Comparison of ENCODE assay signal across 10 cellular contexts in genomic region chr5:131272365-131273123, GRCh38. TPM values are rescaled to one million over a fixed set of nuclear protein-coding genes. Genes with fewer than 3 reads are reported as not detected.
DNase-seq lines count a peak whose midpoint lies in the region; ATAC-seq and TF ChIP-seq lines count a peak whose summit lies in the region.
"Had no signal": no experiment of that assay in that cellular context is flagged by ENCODE, and none has a peak within 500 bp of the region (broad histone marks: within the 10 kb centered on the region; RNA-seq: fewer than 3 reads in every experiment).

No MANE protein-coding gene starts in this region.

- no peak for TF ChIP-seq CTCF in CD4-positive, alpha-beta T cell (IDR thresholded peaks at IDR 0.05)
- TF ChIP-seq CTCF in GM13977 (IDR thresholded peaks at IDR 0.05; ENCODE audit: extremely low read depth, insufficient read depth, missing control alignments) = no peak
- no peak for TF ChIP-seq CTCF in colonic mucosa (IDR thresholded peaks at IDR 0.05)

- peaks cover 40% of the 10 kb centered on the region for H3K36me3 Mint-ChIP-seq in CD4-positive, alpha-beta T cell (ENCODE audit: low read depth)

- POLR2A ChIA-PET in CD4-positive, alpha-beta T cell (lab: Charles Lee) = interaction anchor here (0.6 to 16.0 kb wide), 23 partner anchors 5 to 144 kb away, joined by 3 to 395 read pairs (median 4); partner anchors contain the start of genes CDC42SE2 and HINT1

- peak overlapping the region; percentile 87 for H3K27ac ChIP-seq in CD4-positive, alpha-beta T cell (ENCODE audit: low read depth, low read length)
- peak overlapping the region; percentile 39 for H3K27ac ChIP-seq in KOPT-K1 (ENCODE audit: low read depth, low read length, poor library complexity, severe bottlenecking)
- peak overlapping the region; percentile 11 for H3K27ac ChIP-seq in colonic mucosa

- no peaks in the 10 kb centered on the region for H3K27me3 ChIP-seq in CD4-positive, alpha-beta T cell (ENCODE audit: control insufficient read depth, insufficient read depth, low read length)
- no peaks in the 10 kb centered on the region for H3K27me3 ChIP-seq in colonic mucosa

- H3K9me3 ChIP-seq in CD4-positive, alpha-beta T cell (ENCODE audit: control insufficient read depth, low read length) = no peaks in the 10 kb centered on the region
- H3K9me3 ChIP-seq in KOPT-K1 (ENCODE audit: insufficient read depth, low read length, poor library complexity, severe bottlenecking) (no peaks in the 10 kb centered on the region), colonic mucosa (no peaks in the 10 kb centered on the region)

- H3K9ac ChIP-seq in colonic mucosa (ENCODE audit: low read depth in 2 of 2, low read length in 2 of 2) = no peak overlapping the region

- peak; percentile 65 for ATAC-seq in CD4-positive, alpha-beta T cell (ENCODE audit: poor library complexity)
- ATAC-seq: left cardiac atrium had no signal

- no peaks in the 10 kb centered on the region for H3K9me3 Mint-ChIP-seq in CD4-positive, alpha-beta T cell

- H3K4me1 Mint-ChIP-seq in CD4-positive, alpha-beta T cell (ENCODE audit: low read depth) = peaks cover 62% of the 10 kb centered on the region

- no peak for DNase-seq in CD4-positive, alpha-beta T cell
- peak; percentile 51 for DNase-seq in GM13977 (ENCODE audit: low spot score)
- no peak for DNase-seq in colonic mucosa
- DNase-seq in DMS153 treated with DMSO at 0.1 percent for 48 hours (lab: John Stamatoyannopoulos, UW; ENCODE audit: unreplicated experiment) = no peak
- no peak for DNase-seq in KBM-7
- DNase-seq in stimulated activated CD4-positive, alpha-beta T cell treated with anti-CD3 and anti-CD28 coated beads, Interleukin-2, amount 100 ng/mL, for 48 hours = no peak
- no peak for DNase-seq in 8988T
- DNase-seq: left cardiac atrium, NCI-H1417 had no signal

- peak overlapping the region; percentile 85 for H3K27ac Mint-ChIP-seq in CD4-positive, alpha-beta T cell

- H3K36me3 ChIP-seq in KOPT-K1 (ENCODE audit: insufficient read depth, low read length) = 0 out of 2 replicates have a peak, but pooled peaks cover 4% of the 10 kb centered on the region
- no peaks in the 10 kb centered on the region for H3K36me3 ChIP-seq in colonic mucosa

- H3K4me1 ChIP-seq in colonic mucosa = no peaks in the 10 kb centered on the region

- peak overlapping the region; percentile 81 for H3K4me3 Mint-ChIP-seq in CD4-positive, alpha-beta T cell

- no peaks in the 10 kb centered on the region for H3K27me3 Mint-ChIP-seq in CD4-positive, alpha-beta T cell

- in situ Hi-C loops in GM13977 (cut with MboI; ENCODE audit: low pct_unique_long_range_greater_than_20kb, low sequenced_read_pairs, unreplicated experiment) (no loop called here), KBM-7 (cut with MboI; ENCODE audit: low pct_unique_long_range_greater_than_20kb, low sequenced_read_pairs) (no loop called here)

- H3K4me3 ChIP-seq in colonic mucosa = no peak overlapping the region

- intact Hi-C loops in CD4-positive, alpha-beta T cell (cut with DNase I, micrococcal nuclease) = loop anchor here in 1 of 2 experiments (1.0 to 2.0 kb wide), 2 partner anchors 9 to 16 kb away; no protein-coding TSS in a partner anchor
- intact Hi-C loops in colonic mucosa (cut with DNase I) = no loop called here

- CTCF ChIA-PET in CD4-positive, alpha-beta T cell (lab: Charles Lee) = interaction anchor here (0.8 to 1.7 kb wide), 3 partner anchors 9 to 91 kb away, joined by 3 to 4 read pairs (median 4); no protein-coding TSS in a partner anchor

RNA-seq across cellular contexts. Expression of gene CDC42SE2, which starts 8.7 kb away (rescaled TPM):
- 100 to 1,000 TPM; 218 to 230 TPM for total RNA-seq in CD4-positive, alpha-beta T cell
- total RNA-seq in colonic mucosa = 100 to 1,000 TPM in 1 of 2 donors, 10 to 100 TPM in 1; 74.2 to 110 TPM

Comparison
In these comparisons a context has a peak if more than half of its experiments do, and no peak if none do; other contexts are left out.
1. H3K27ac ChIP-seq: peak in every context shown above with its lines; median percentile 87 in CD4-positive, alpha-beta T cell; 39 in KOPT-K1; 11 in colonic mucosa.